In the genomic region with DNA sequence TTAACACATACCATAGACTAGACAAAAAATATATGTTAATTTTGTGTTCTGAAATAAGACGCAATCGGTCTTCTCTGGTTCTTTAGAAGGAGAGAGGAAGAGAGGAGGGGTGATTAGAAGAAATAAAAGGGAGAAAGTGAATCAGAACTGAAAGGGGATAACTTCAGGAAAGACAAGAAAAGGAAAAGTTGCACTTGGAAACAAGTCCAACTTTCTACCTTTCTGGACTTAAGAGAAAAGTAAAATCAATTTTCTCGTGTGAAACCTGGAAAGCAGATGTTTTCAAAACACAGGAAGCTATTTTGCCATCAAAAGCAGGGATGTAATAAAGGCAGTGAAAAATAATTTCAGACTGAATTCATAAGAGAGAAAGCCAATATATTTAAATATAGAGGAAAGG, we compare ENCODE assay signal across 10 cellular contexts. TPM values are rescaled to one million over a fixed set of nuclear protein-coding genes. Genes with fewer than 3 reads are reported as not detected.
DNase-seq lines count a peak whose midpoint lies in the region; ATAC-seq, FAIRE-seq and TF ChIP-seq lines count a peak whose summit lies in the region.
"Had no signal": no experiment of that assay in that cellular context is flagged by ENCODE, and none has a peak within 500 bp of the region (broad histone marks: within the 10 kb centered on the region; RNA-seq: fewer than 3 reads in every experiment).

No MANE protein-coding gene starts in this region.

- H2AK5ac ChIP-seq in H1 (ENCODE audit: low read depth, low read length), result no peak overlapping the region

- H3K79me1 ChIP-seq in H1 (ENCODE audit: low read depth, low read length), result no peaks in the 10 kb centered on the region

- no peak overlapping the region for H2BK20ac ChIP-seq in H1 (ENCODE audit: low read length)

- H3K23me2 ChIP-seq in H1 (ENCODE audit: low read depth, low read length), result peaks cover 4% of the 10 kb centered on the region; the same call in 1 of the 2 replicates

- no peaks in the 10 kb centered on the region for H3K9me3 ChIP-seq in OCI-LY3 (ENCODE audit: insufficient read depth, low read length)
- H3K9me3 ChIP-seq in H1 (ENCODE audit: insufficient read depth in 2 of 2, low read depth in 1 of 2, low read length in 1 of 2), result no peaks in the 10 kb centered on the region
- H3K9me3 ChIP-seq in osteoblast (ENCODE audit: low read depth, low read length), result no peaks in the 10 kb centered on the region
- H3K9me3 ChIP-seq: pancreas had no signal

- H3K9ac ChIP-seq in OCI-LY3 (ENCODE audit: low read length) (peak overlapping the region; percentile 58; the same call in 1 of the 2 replicates), H1 (replicated peaks in 1 of 4; ENCODE audit: extremely low read depth in 1 of 4, low read depth in 3 of 4, low read length in 3 of 4) (no peak overlapping the region)

- H3K27ac ChIP-seq in OCI-LY3 (ENCODE audit: low read length) (no peak overlapping the region), H1 (ENCODE audit: low read depth, low read length) (no peak overlapping the region), osteoblast (ENCODE audit: low read depth, low read length) (peak overlapping the region; percentile 67)

- H3K36me3 ChIP-seq in OCI-LY3 (replicated peaks; ENCODE audit: low read depth, low read length) (no peaks in the 10 kb centered on the region), H1 (ENCODE audit: control insufficient read depth in 2 of 4, insufficient read depth in 4 of 4, low read length in 3 of 4) (no peaks in the 10 kb centered on the region), osteoblast (ENCODE audit: insufficient read depth, low read length) (no peaks in the 10 kb centered on the region)
- H3K36me3 ChIP-seq: pancreas had no signal

- no peak overlapping the region for H3K18ac ChIP-seq in H1 (ENCODE audit: extremely low read depth, low read length)

- H2AFZ ChIP-seq in OCI-LY3 (ENCODE audit: low read depth, low read length) (no peak overlapping the region), H1 (ENCODE audit: low read length) (no peak overlapping the region), osteoblast (ENCODE audit: low read length) (peak overlapping the region; percentile 49)

- TF ChIP-seq POLR2A in H1 (IDR thresholded peaks at IDR 0.05; ENCODE audit: control extremely low read depth in 1 of 2, low read depth in 2 of 2, low read length in 2 of 2), result no peak

- POLR2A ChIA-PET in H1 (lab: Charles Lee; ENCODE audit: partially characterized antibody), result no interaction called here

- H2BK12ac ChIP-seq in H1 (ENCODE audit: low read depth, low read length), result no peak overlapping the region

- DNase-seq in CD14-positive monocyte (ENCODE audit: low spot score) (no peak), H1 (ENCODE audit: low read depth in 1 of 2, low spot score in 2 of 2) (no peak), osteoblast (ENCODE audit: insufficient read length, low spot score, missing footprints) (no peak), GM19239 (ENCODE audit: insufficient read length, low spot score) (no peak), NCI-H1105 treated with DMSO at 0.1 percent for 48 hours (lab: John Stamatoyannopoulos, UW) (no peak)
- DNase-seq in stimulated activated CD4-positive, alpha-beta T cell treated with anti-CD3 and anti-CD28 coated beads, Interleukin-4, amount 100 ng/mL, for 24 hours, result no peak
- DNase-seq: activated CD4-positive, alpha-beta memory T cell treated with anti-CD3 and anti-CD28 coated beads, Interleukin-2, amount 10 ng/mL, durations not matched to agents 7 days and 5 days; pancreas had no signal

- WGBS in H1 (ENCODE audit: extremely low coverage in 1 of 2, insufficient coverage in 1 of 2, insufficient read length in 1 of 2, insufficient replicate concordance in 2 of 2, low coverage in 1 of 2, low lambda C conversion rate in 2 of 2, missing lambda C conversion rate in 1 of 2), 2 experiments, result 4% methylated on average over 3 of the region's 3 CpGs; no CpG with 5 or more reads in 1 of the 2 experiments

- no peak overlapping the region for H4K91ac ChIP-seq in H1 (replicated peaks; ENCODE audit: insufficient read length, low read length)

- peaks cover 44% of the 10 kb centered on the region for H3K27me3 ChIP-seq in OCI-LY3 (ENCODE audit: low read depth, low read length)
- peaks cover 41 to 87% (median 69%) of the 10 kb centered on the region in 4 experiments for H3K27me3 ChIP-seq in H1 (replicated peaks in 1 of 4; ENCODE audit: control insufficient read depth in 3 of 4, extremely low read depth in 1 of 4, insufficient read depth in 3 of 4, low read length in 3 of 4)
- H3K27me3 ChIP-seq in osteoblast (ENCODE audit: insufficient read depth, low read length), result no peaks in the 10 kb centered on the region

- H3K27me3 Mint-ChIP-seq in CD14-positive monocyte (ENCODE audit: low read depth in 3 of 3), result peaks cover 55 to 65% (median 59%) of the 10 kb centered on the region in 3 donors

- no peak overlapping the region for H3K4ac ChIP-seq in H1 (replicated peaks; ENCODE audit: insufficient read length, low read depth, low read length)

- H3K79me2 ChIP-seq in OCI-LY3 (ENCODE audit: low read length) (peaks cover 17% of the 10 kb centered on the region; the same call in 1 of the 2 replicates), H1 (ENCODE audit: control insufficient read depth in 1 of 2, insufficient read depth in 2 of 2, low read length in 2 of 2) (no peaks in the 10 kb centered on the region), osteoblast (ENCODE audit: insufficient read depth, low read length) (peaks cover 51% of the 10 kb centered on the region)

- no peak overlapping the region for H3K14ac ChIP-seq in H1 (ENCODE audit: insufficient read length)

- no peak for TF ChIP-seq RAD21 in H1 (IDR thresholded peaks at IDR 0.05 in 1 of 2, conservative IDR thresholded peaks at IDR 0.05 in 1 of 2; ENCODE audit: low read depth in 2 of 2, low read length in 2 of 2)

- no peak overlapping the region for H4K8ac ChIP-seq in H1 (ENCODE audit: extremely low read depth, insufficient read depth, low read length)

- peaks cover 0 to 17% (median 5%) of the 10 kb centered on the region in 7 donors for H3K9me3 Mint-ChIP-seq in CD14-positive monocyte
- H3K9me3 Mint-ChIP-seq: activated CD4-positive, alpha-beta memory T cell treated with anti-CD3 and anti-CD28 coated beads, Interleukin-2, amount 10 ng/mL, durations not matched to agents 7 days and 5 days had no signal

- peaks cover 74% of the 10 kb centered on the region for H3K4me1 Mint-ChIP-seq in CD14-positive monocyte

- H2BK5ac ChIP-seq in H1 (ENCODE audit: low read depth, low read length), result no peak overlapping the region

- FAIRE-seq in H1 (lab: Jason Lieb, UNC), result no peak
- no peak for FAIRE-seq in GM19239 (lab: Jason Lieb, UNC)
- FAIRE-seq: pancreas had no signal

- peaks cover 6 to 19% of the 10 kb centered on the region in 2 donors for H3K36me3 Mint-ChIP-seq in CD14-positive monocyte

- H3K4me3 ChIP-seq in OCI-LY3 (ENCODE audit: low read length) (peak overlapping the region; percentile 83), H1 (ENCODE audit: extremely low read depth in 1 of 4, insufficient read depth in 2 of 4, low read depth in 3 of 4, low read length in 4 of 4) (peak overlapping the region in 1 of 4 experiments; percentile 61; a peak in 2 of 8 replicates), osteoblast (ENCODE audit: insufficient read depth, low read length) (peak overlapping the region; percentile 85)

- no peak overlapping the region for H2BK15ac ChIP-seq in H1 (ENCODE audit: low read length)

- peak overlapping the region; percentile 91 for H3K4me2 ChIP-seq in OCI-LY3 (ENCODE audit: low read length)
- peak overlapping the region; percentile 60 to 82; a peak in 2 of 4 replicates for H3K4me2 ChIP-seq in H1 (ENCODE audit: insufficient read depth in 1 of 2, low read depth in 2 of 2, low read length in 2 of 2)
- peak overlapping the region; percentile 90 for H3K4me2 ChIP-seq in osteoblast (ENCODE audit: insufficient read depth, low read length)

- intact Hi-C loops in CD14-positive monocyte (cut with micrococcal nuclease), result loop anchor here in 1 of 2 donors (5.0 to 10.0 kb wide), 4 partner anchors 127 to 885 kb away; a partner anchor contains a TSS

- TF ChIP-seq CTCF in CD14-positive monocyte (IDR thresholded peaks at IDR 0.05), result no peak
- no peak for TF ChIP-seq CTCF in OCI-LY3 (IDR thresholded peaks at IDR 0.05; ENCODE audit: low read depth, low read length)
- TF ChIP-seq CTCF in H1 (IDR thresholded peaks at IDR 0.05; ENCODE audit: control extremely low read depth in 1 of 3, insufficient read depth in 1 of 3, low read depth in 1 of 3, low read length in 3 of 3), result no peak
- no peak for TF ChIP-seq CTCF in osteoblast (IDR thresholded peaks at IDR 0.05; ENCODE audit: extremely low read depth, low read depth, low read length)

- no peak overlapping the region for H4K5ac ChIP-seq in H1 (ENCODE audit: insufficient read length, low read depth, low read length)

- H3K4me1 ChIP-seq in OCI-LY3 (ENCODE audit: low read length), result peaks cover 23% of the 10 kb centered on the region
- peaks cover 19 to 39% (median 25%) of the 10 kb centered on the region in 4 experiments for H3K4me1 ChIP-seq in H1 (replicated peaks in 1 of 4; ENCODE audit: control insufficient read depth in 3 of 4, insufficient read depth in 4 of 4, low read length in 3 of 4)
- H3K4me1 ChIP-seq in osteoblast (ENCODE audit: insufficient read depth, low read length), result peaks cover 48% of the 10 kb centered on the region

- no peak overlapping the region for H3K56ac ChIP-seq in H1 (replicated peaks; ENCODE audit: insufficient read length, low read depth, low read length)

- H4K20me1 ChIP-seq in OCI-LY3 (ENCODE audit: insufficient read depth, low read length) (peaks cover 20% of the 10 kb centered on the region), H1 (replicated peaks in 1 of 2; ENCODE audit: control insufficient read depth in 1 of 2, insufficient read depth in 2 of 2, low read length in 2 of 2) (peaks cover 9 to 14% of the 10 kb centered on the region in 2 experiments), osteoblast (ENCODE audit: insufficient read depth, low read length) (no peaks in the 10 kb centered on the region)

- CTCF ChIA-PET in H1 (lab: Charles Lee; ENCODE audit: partially characterized antibody), result interaction anchor here (0.9 to 1.4 kb wide), 2 partner anchors 10 to 28 kb away, joined by 3 read pairs; no protein-coding TSS in a partner anchor

- H3K23ac ChIP-seq in H1 (ENCODE audit: insufficient read length), result no peak overlapping the region

- TF ChIP-seq EP300 in H1 (IDR thresholded peaks at IDR 0.05; ENCODE audit: borderline replicate concordance in 1 of 2, low read depth in 2 of 2, low read length in 2 of 2), result no peak

- ATAC-seq in GM18861 (IDR thresholded peaks at IDR 0.05; ENCODE audit: unreplicated experiment), result no peak

- H3K27ac Mint-ChIP-seq in CD14-positive monocyte, result peak overlapping the region in 1 of 7 donors; percentile 92
- H3K27ac Mint-ChIP-seq: activated CD4-positive, alpha-beta memory T cell treated with anti-CD3 and anti-CD28 coated beads, Interleukin-2, amount 10 ng/mL, durations not matched to agents 7 days and 5 days had no signal

- peak overlapping the region; percentile 94 to 95 for H3K4me3 Mint-ChIP-seq in CD14-positive monocyte

- no peak overlapping the region for H2BK120ac ChIP-seq in H1 (replicated peaks; ENCODE audit: low read depth, low read length)

RNA-seq across cellular contexts. Expression of a gene that starts 11.9 kb away (rescaled TPM):
- under 1 TPM; 0.42 to 0.43 TPM for polyA plus RNA-seq in CD14-positive monocyte
- total RNA-seq in H1 (2021; fragmentation: NEBNext Ultra II Directional; extraction: Animal tissue kit (Norgen Biotek cat#: 25700)), result 0.90 and 0.99 TPM in 2 replicates
- polyA plus RNA-seq in H1 (2011; rRNA removed), result 0.08 and 0.11 TPM in 2 replicates
- 0.09 TPM for polyA plus RNA-seq in H1 (2011; cell fraction: cytosol; rRNA removed)
- 0.27 TPM for polyA plus RNA-seq in H1 (2011; cell fraction: nucleus; rRNA removed)
- 0.71 to 1.2 TPM (median 1.0 TPM) in 4 replicates for polyA plus RNA-seq in H1 (2012, experiment 1 of 2)
- polyA plus RNA-seq in H1 (2012, experiment 2 of 2), result 0.04 TPM
- 0.30 TPM for polyA plus RNA-seq in H1 (2013, experiment 1 of 2)
- 0.26 TPM for polyA plus RNA-seq in H1 (2013, experiment 2 of 2)
- polyA minus RNA-seq in H1 (2011; rRNA and poly(A)+ RNA removed), result 0.41 and 0.57 TPM in 2 replicates
- polyA minus RNA-seq in H1 (2011; cell fraction: cytosol; rRNA and poly(A)+ RNA removed), result 0.44 TPM
- polyA minus RNA-seq in H1 (2011; cell fraction: nucleus; rRNA and poly(A)+ RNA removed), result 0.90 TPM
- total RNA-seq in osteoblast, result 14.1 and 14.5 TPM in 2 replicates
